15 cellular contexts compared by ENCODE assay signal in the genomic region with DNA sequence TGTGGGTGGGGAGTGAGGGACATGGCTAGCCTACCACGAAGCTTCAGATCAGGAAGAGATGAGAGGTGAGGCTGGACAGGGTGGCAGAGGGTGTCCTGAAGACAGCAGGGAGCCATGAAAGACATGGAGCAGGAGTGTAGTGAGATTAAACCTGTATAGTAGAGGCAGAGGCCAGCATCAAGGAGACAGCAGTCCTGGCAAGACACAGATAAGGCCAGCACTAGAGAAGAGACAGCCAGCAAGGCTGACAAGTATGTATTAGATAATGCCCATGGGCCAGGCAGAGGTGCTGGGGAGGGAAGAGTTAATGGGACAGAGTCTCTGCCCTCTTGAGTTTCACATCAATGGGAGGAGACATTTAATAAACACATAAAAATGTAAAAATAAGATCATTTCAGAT. TPM values are rescaled to one million over a fixed set of nuclear protein-coding genes. Genes with fewer than 3 reads are reported as not detected.
A peak's percentile ranks its signal among the peaks of the same experiment; 100 is the strongest.
DNase-seq lines count a peak whose midpoint lies in the region; ATAC-seq and TF ChIP-seq lines count a peak whose summit lies in the region.
"Had no signal": no experiment of that assay in that cellular context is flagged by ENCODE, and none has a peak within 500 bp of the region (broad histone marks: within the 10 kb centered on the region; RNA-seq: fewer than 3 reads in every experiment).

No MANE protein-coding gene starts in this region.

- WGBS in body of pancreas, 2 donors: 17 to 23% methylated on average over 1 of the region's 1 CpG
- WGBS in neuronal stem cell (ENCODE audit: extremely low coverage in 2 of 2, insufficient read length in 2 of 2, insufficient replicate concordance in 1 of 2), 2 donors: no CpG with 5 or more reads among the region's 1 CpG

- intact Hi-C loops in body of pancreas (cut with DNase I): no loop called here

- no peaks in the 10 kb centered on the region for H3K36me3 Mint-ChIP-seq in CD4-positive, CD25-positive, alpha-beta regulatory T cell

- no peak overlapping the region for H3K18ac ChIP-seq in neuronal stem cell (ENCODE audit: low read length)

- H3K4me1 Mint-ChIP-seq in CD4-positive, CD25-positive, alpha-beta regulatory T cell: peaks cover 0 to 18% (median 10%) of the 10 kb centered on the region in 4 donors

- no peak overlapping the region for H3K4me2 ChIP-seq in neuronal stem cell (ENCODE audit: insufficient read depth, low read length, poor library complexity, severe bottlenecking)
- H3K4me2 ChIP-seq: GM23338 had no signal

- H3K27ac ChIP-seq in CD4-positive, CD25-positive, alpha-beta regulatory T cell (ENCODE audit: insufficient read depth, low read length, poor library complexity, severe bottlenecking): no peak overlapping the region
- H3K27ac ChIP-seq in body of pancreas (peak overlapping the region in 3 of 4 donors; percentile 76 to 94 (median 91)), mucosa of rectum (ENCODE audit: low read depth in 2 of 2, low read length in 2 of 2) (peak overlapping the region; percentile 71 to 78), neuronal stem cell (replicated peaks; ENCODE audit: low read length) (no peak overlapping the region)
- H3K27ac ChIP-seq: SJCRH30 had no signal

- TF ChIP-seq CTCF in body of pancreas (IDR thresholded peaks at IDR 0.05): no peak

- no peak overlapping the region for H2BK120ac ChIP-seq in neuronal stem cell (ENCODE audit: low read depth, low read length)

- no peak overlapping the region for H2AFZ ChIP-seq in neuronal stem cell (ENCODE audit: low read length)
- H2AFZ ChIP-seq: GM23338 had no signal

- no peak overlapping the region for H4K8ac ChIP-seq in neuronal stem cell (ENCODE audit: low read depth, low read length)

- no peak for ATAC-seq in CD4-positive, CD25-positive, alpha-beta regulatory T cell (ENCODE audit: low read depth in 2 of 2)
- ATAC-seq in body of pancreas (no peak), GM21737 (IDR thresholded peaks at IDR 0.05; ENCODE audit: unreplicated experiment) (no peak), HG03280 (IDR thresholded peaks at IDR 0.05; ENCODE audit: unreplicated experiment) (no peak)
- ATAC-seq: GM23338 had no signal

- no peak overlapping the region for H2BK12ac ChIP-seq in neuronal stem cell (ENCODE audit: low read length)

- peaks cover 0 to 2% (median 0%) of the 10 kb centered on the region in 7 donors for H3K9me3 Mint-ChIP-seq in CD4-positive, CD25-positive, alpha-beta regulatory T cell
- H3K9me3 Mint-ChIP-seq: GM23338 had no signal

- no peaks in the 10 kb centered on the region for H3K36me3 ChIP-seq in CD4-positive, CD25-positive, alpha-beta regulatory T cell (ENCODE audit: control insufficient read depth, insufficient read depth, low read length)
- H3K36me3 ChIP-seq in body of pancreas (replicated peaks in 1 of 2; ENCODE audit: insufficient read depth in 1 of 2, low read depth in 2 of 2) (no peaks in the 10 kb centered on the region), mucosa of rectum (ENCODE audit: control insufficient read depth in 2 of 2, insufficient read depth in 2 of 2, low read length in 2 of 2) (no peaks in the 10 kb centered on the region), neuronal stem cell (replicated peaks in 1 of 2; ENCODE audit: control insufficient read depth in 2 of 2, insufficient read depth in 2 of 2, low read length in 2 of 2) (no peaks in the 10 kb centered on the region)
- H3K36me3 ChIP-seq: SJCRH30 had no signal

- no peaks in the 10 kb centered on the region for H3K27me3 ChIP-seq in CD4-positive, CD25-positive, alpha-beta regulatory T cell (ENCODE audit: control insufficient read depth, insufficient read depth, low read length)
- H3K27me3 ChIP-seq in body of pancreas (no peaks in the 10 kb centered on the region), mucosa of rectum (ENCODE audit: control insufficient read depth in 2 of 2, insufficient read depth in 2 of 2, low read length in 2 of 2) (no peaks in the 10 kb centered on the region), neuronal stem cell (ENCODE audit: control insufficient read depth in 3 of 3, insufficient read depth in 3 of 3, low read depth in 1 of 3, low read length in 3 of 3) (peaks cover 0 to 4% (median 0%) of the 10 kb centered on the region in 3 experiments)

- no peak overlapping the region for H4K91ac ChIP-seq in neuronal stem cell (ENCODE audit: low read depth, low read length, poor library complexity)

- no peak overlapping the region for H3K14ac ChIP-seq in neuronal stem cell (ENCODE audit: low read length)

- no peak overlapping the region for H2BK5ac ChIP-seq in neuronal stem cell (ENCODE audit: low read length)

- no peak for DNase-seq in CD4-positive, CD25-positive, alpha-beta regulatory T cell
- DNase-seq in OCI-M1 (lab: John Stamatoyannopoulos, UW) (peak; percentile 67), body of pancreas (no peak), neuronal stem cell (ENCODE audit: low spot score) (no peak), GM19240 (ENCODE audit: insufficient read length, low spot score) (no peak)
- DNase-seq: C1 segment of cervical spinal cord, KG1, NCI-H1417, NCI-H187, NCI-H226, SJCRH30 had no signal

- peak overlapping the region in 2 of 3 donors; percentile 2 to 48 for H3K27ac Mint-ChIP-seq in CD4-positive, CD25-positive, alpha-beta regulatory T cell
- H3K27ac Mint-ChIP-seq: GM23338 had no signal

- TF ChIP-seq POLR2A in body of pancreas (IDR thresholded peaks at IDR 0.05): no peak

- H3K27me3 Mint-ChIP-seq in CD4-positive, CD25-positive, alpha-beta regulatory T cell: no peaks in the 10 kb centered on the region

- no peaks in the 10 kb centered on the region for H3K9me3 ChIP-seq in CD4-positive, CD25-positive, alpha-beta regulatory T cell (ENCODE audit: control insufficient read depth in 2 of 2, low read length in 2 of 2)
- H3K9me3 ChIP-seq in body of pancreas (no peaks in the 10 kb centered on the region), mucosa of rectum (ENCODE audit: control insufficient read depth in 2 of 2, low read length in 2 of 2) (no peaks in the 10 kb centered on the region), neuronal stem cell (replicated peaks in 1 of 2; ENCODE audit: control insufficient read depth in 2 of 2, insufficient read depth in 1 of 2, low read depth in 1 of 2, low read length in 2 of 2) (no peaks in the 10 kb centered on the region)
- H3K9me3 ChIP-seq: SJCRH30 had no signal

- no peaks in the 10 kb centered on the region for H3K79me1 ChIP-seq in neuronal stem cell (ENCODE audit: low read depth, low read length)

- H3K4ac ChIP-seq in neuronal stem cell (ENCODE audit: low read length): no peak overlapping the region

- H3K23ac ChIP-seq in neuronal stem cell (ENCODE audit: low read depth, low read length, poor library complexity): no peak overlapping the region

- H3K4me3 ChIP-seq in CD4-positive, CD25-positive, alpha-beta regulatory T cell (ENCODE audit: low read depth, low read length): no peak overlapping the region
- no peak overlapping the region for H3K4me3 ChIP-seq in body of pancreas
- H3K4me3 ChIP-seq in mucosa of rectum (ENCODE audit: low read length in 2 of 2): no peak overlapping the region
- no peak overlapping the region for H3K4me3 ChIP-seq in neuronal stem cell (ENCODE audit: low read length in 2 of 2)
- H3K4me3 ChIP-seq: GM23338, SJCRH30 had no signal

- H2AK5ac ChIP-seq in neuronal stem cell (ENCODE audit: low read depth, low read length): no peak overlapping the region

- no peak overlapping the region for H2BK15ac ChIP-seq in neuronal stem cell (ENCODE audit: low read length)

- no peak overlapping the region for H3K4me3 Mint-ChIP-seq in CD4-positive, CD25-positive, alpha-beta regulatory T cell
- H3K4me3 Mint-ChIP-seq: GM23338 had no signal

- H3K9ac ChIP-seq in mucosa of rectum (ENCODE audit: low read depth in 1 of 2, low read length in 2 of 2): peak overlapping the region; percentile 26 to 57
- H3K9ac ChIP-seq in neuronal stem cell (ENCODE audit: low read depth, low read length, poor library complexity): no peak overlapping the region

- peaks cover 7% of the 10 kb centered on the region for H3K4me1 ChIP-seq in CD4-positive, CD25-positive, alpha-beta regulatory T cell (ENCODE audit: control insufficient read depth, insufficient read depth, low read length, poor library complexity, severe bottlenecking)
- H3K4me1 ChIP-seq in body of pancreas (peaks cover 60% of the 10 kb centered on the region), mucosa of rectum (ENCODE audit: control insufficient read depth in 2 of 2, insufficient read depth in 2 of 2, low read length in 2 of 2) (peaks cover 58 to 72% of the 10 kb centered on the region in 2 donors), neuronal stem cell (ENCODE audit: control insufficient read depth in 2 of 2, insufficient read depth in 1 of 2, low read depth in 1 of 2, low read length in 2 of 2) (peaks cover 2 to 3% of the 10 kb centered on the region in 2 donors)

RNA-seq across cellular contexts. Expression of a gene that starts 3.7 kb away (rescaled TPM):
- 3.7 TPM for total RNA-seq in CD4-positive, CD25-positive, alpha-beta regulatory T cell
- polyA plus RNA-seq in CD4-positive, CD25-positive, alpha-beta regulatory T cell: not detected
- total RNA-seq in body of pancreas: not detected
- polyA plus RNA-seq in neuronal stem cell (2013, experiment 1 of 2): not detected
- polyA plus RNA-seq in neuronal stem cell (2013, experiment 2 of 2): not detected
- total RNA-seq: GM23338, SJCRH30 had no signal
- polyA plus RNA-seq: GM23338 had no signal

RNA-seq across cellular contexts. Expression of a gene that starts 55.7 kb away (rescaled TPM):
- total RNA-seq in CD4-positive, CD25-positive, alpha-beta regulatory T cell: 0.15 TPM
- not detected for polyA plus RNA-seq in CD4-positive, CD25-positive, alpha-beta regulatory T cell
- 1 to 10 TPM; 1.8 to 4.0 TPM for total RNA-seq in body of pancreas
- polyA plus RNA-seq in neuronal stem cell (2013, experiment 1 of 2): 0.96 TPM
- polyA plus RNA-seq in neuronal stem cell (2013, experiment 2 of 2): 0.93 TPM
- total RNA-seq: GM23338 had no signal
- polyA plus RNA-seq: GM23338 had no signal

Comparison
In these comparisons a context has a peak if more than half of its experiments do, and no peak if none do; other contexts are left out.
1. H3K27ac ChIP-seq: peak in body of pancreas (3 of 4) and mucosa of rectum (2 of 2); none in CD4-positive, CD25-positive, alpha-beta regulatory T cell (single experiment) and neuronal stem cell (single experiment).